ENCODE assay signal across 13 cellular contexts in genomic region chr7:131897016-131897789, GRCh38.
A peak's percentile ranks its signal among the peaks of the same experiment; 100 is the strongest.
DNase-seq lines count a peak whose midpoint lies in the region; ATAC-seq and TF ChIP-seq lines count a peak whose summit lies in the region.
"Had no signal": no experiment of that assay in that cellular context is flagged by ENCODE, and none has a peak within 500 bp of the region (broad histone marks: within the 10 kb centered on the region; RNA-seq: fewer than 3 reads in every experiment).

No MANE protein-coding gene starts in this region.

- H2AFZ ChIP-seq in GM23248: no peak overlapping the region

- WGBS in GM23248 (ENCODE audit: low coverage in 1 of 2, low lambda C conversion rate in 2 of 2, missing lambda C conversion rate in 2 of 2), 2 experiments: 25 to 32% methylated on average over 6 of the region's 6 CpGs

- H3K27ac ChIP-seq in GM23248: peak overlapping the region; percentile 89
- H3K27ac ChIP-seq: left ventricle myocardium inferior had no signal

- H3K4me3 ChIP-seq in GM23248 (no peak overlapping the region), NT2/D1 (ENCODE audit: insufficient read length, low read depth) (no peak overlapping the region), epithelial cell of esophagus (ENCODE audit: low read length) (no peak overlapping the region)
- H3K4me3 ChIP-seq: left ventricle myocardium inferior had no signal

- peaks cover 4 to 42% (median 7%) of the 10 kb centered on the region in 5 donors for H3K27me3 Mint-ChIP-seq in naive thymus-derived CD8-positive, alpha-beta T cell

- H3K9ac ChIP-seq in GM23248 (peak overlapping the region; percentile 59; the same call in 1 of the 2 replicates), NT2/D1 (ENCODE audit: insufficient read length, low read depth) (no peak overlapping the region)

- no peaks in the 10 kb centered on the region for H4K20me1 ChIP-seq in GM23248 (ENCODE audit: insufficient read depth)

- H3K9me3 ChIP-seq in GM23248 (ENCODE audit: low read depth) (no peaks in the 10 kb centered on the region), NT2/D1 (ENCODE audit: insufficient read depth, low read length) (peaks cover 10% of the 10 kb centered on the region; the same call in 1 of the 2 replicates)

- TF ChIP-seq CTCF in epithelial cell of esophagus (IDR thresholded peaks at IDR 0.05; ENCODE audit: insufficient read depth, low read depth, low read length, missing control alignments): no peak

- H3F3A ChIP-seq in GM23248 (ENCODE audit: insufficient read depth): peaks cover 31% of the 10 kb centered on the region

- DNase-seq in GM23248: peak; percentile 87
- peak; percentile 80 for DNase-seq in NT2/D1 (ENCODE audit: low read depth, low spot score)
- DNase-seq in epithelial cell of esophagus (ENCODE audit: low read depth): peak; percentile 7
- DNase-seq in renal cortical epithelial cell (ENCODE audit: low read depth): peak; percentile 84
- DNase-seq in stimulated activated CD4-positive, alpha-beta T cell treated with anti-CD3 and anti-CD28 coated beads, Interleukin-1b, Interleukin-23, amount 100 ng/mL, for 48 hours: no peak
- no peak for DNase-seq in NCI-H2171 (lab: John Stamatoyannopoulos, UW)
- no peak for DNase-seq in naive thymus-derived CD8-positive, alpha-beta T cell
- no peak for DNase-seq in iPS-NIHi11 (ENCODE audit: low spot score)
- DNase-seq: activated naive CD4-positive, alpha-beta T cell treated with anti-CD3 and anti-CD28 coated beads, Interleukin-2, amount 50 U/mL, for 16 hours; left ventricle myocardium inferior; NCI-H1436 treated with DMSO at 0.1 percent for 48 hours; small intestine; stimulated activated naive CD4-positive, alpha-beta T cell treated with Interleukin-2 at 50 U/mL for 16 hours had no signal

- peaks cover 54% of the 10 kb centered on the region for H3K4me1 ChIP-seq in GM23248 (ENCODE audit: insufficient read depth)
- H3K4me1 ChIP-seq in NT2/D1 (ENCODE audit: insufficient read depth, insufficient read length): peaks cover 3% of the 10 kb centered on the region
- H3K4me1 ChIP-seq: left ventricle myocardium inferior had no signal

- H3K27ac Mint-ChIP-seq in naive thymus-derived CD8-positive, alpha-beta T cell: no peak overlapping the region

- H3K79me2 ChIP-seq in GM23248 (ENCODE audit: insufficient read depth): no peaks in the 10 kb centered on the region

- in situ Hi-C loops in GM23248 (cut with MboI): no loop called here

- no peak overlapping the region for H3K4me3 Mint-ChIP-seq in naive thymus-derived CD8-positive, alpha-beta T cell

- H3K9me3 Mint-ChIP-seq in naive thymus-derived CD8-positive, alpha-beta T cell: peaks cover 0 to 11% (median 2%) of the 10 kb centered on the region in 9 donors

- H3K9me2 ChIP-seq in GM23248 (ENCODE audit: insufficient read depth): no peaks in the 10 kb centered on the region

- H3K4me2 ChIP-seq in GM23248 (ENCODE audit: unreplicated experiment): peak overlapping the region; percentile 51

- no peak for ATAC-seq in naive thymus-derived CD8-positive, alpha-beta T cell

- no peaks in the 10 kb centered on the region for H3K4me1 Mint-ChIP-seq in naive thymus-derived CD8-positive, alpha-beta T cell

- H3K27me3 ChIP-seq in GM23248 (replicated peaks; ENCODE audit: insufficient read depth) (no peaks in the 10 kb centered on the region), NT2/D1 (ENCODE audit: insufficient read depth, insufficient read length) (peaks cover 91% of the 10 kb centered on the region)

- H3K36me3 ChIP-seq in GM23248 (ENCODE audit: low read depth) (no peaks in the 10 kb centered on the region), NT2/D1 (ENCODE audit: insufficient read depth, insufficient read length, low read length) (no peaks in the 10 kb centered on the region)
- H3K36me3 ChIP-seq: left ventricle myocardium inferior had no signal

- H3K36me3 Mint-ChIP-seq in naive thymus-derived CD8-positive, alpha-beta T cell: peaks cover 0 to 2% (median 0%) of the 10 kb centered on the region in 3 donors

- POLR2A ChIA-PET in naive thymus-derived CD8-positive, alpha-beta T cell (lab: Charles Lee): no interaction called here

Comparison
In these comparisons a context has a peak if more than half of its experiments do, and no peak if none do; other contexts are left out.
1. DNase-seq: peak in GM23248 (single experiment), NT2/D1 (single experiment), epithelial cell of esophagus (single experiment) and renal cortical epithelial cell (single experiment); none in stimulated activated CD4-positive, alpha-beta T cell treated with anti-CD3 and anti-CD28 coated beads, Interleukin-1b, Interleukin-23, amount 100 ng/mL, for 48 hours (single experiment), NCI-H2171 (single experiment), naive thymus-derived CD8-positive, alpha-beta T cell (0 of 10) and iPS-NIHi11 (single experiment).